Comparison of ENCODE assay signal across 8 cellular contexts in the genomic region with DNA sequence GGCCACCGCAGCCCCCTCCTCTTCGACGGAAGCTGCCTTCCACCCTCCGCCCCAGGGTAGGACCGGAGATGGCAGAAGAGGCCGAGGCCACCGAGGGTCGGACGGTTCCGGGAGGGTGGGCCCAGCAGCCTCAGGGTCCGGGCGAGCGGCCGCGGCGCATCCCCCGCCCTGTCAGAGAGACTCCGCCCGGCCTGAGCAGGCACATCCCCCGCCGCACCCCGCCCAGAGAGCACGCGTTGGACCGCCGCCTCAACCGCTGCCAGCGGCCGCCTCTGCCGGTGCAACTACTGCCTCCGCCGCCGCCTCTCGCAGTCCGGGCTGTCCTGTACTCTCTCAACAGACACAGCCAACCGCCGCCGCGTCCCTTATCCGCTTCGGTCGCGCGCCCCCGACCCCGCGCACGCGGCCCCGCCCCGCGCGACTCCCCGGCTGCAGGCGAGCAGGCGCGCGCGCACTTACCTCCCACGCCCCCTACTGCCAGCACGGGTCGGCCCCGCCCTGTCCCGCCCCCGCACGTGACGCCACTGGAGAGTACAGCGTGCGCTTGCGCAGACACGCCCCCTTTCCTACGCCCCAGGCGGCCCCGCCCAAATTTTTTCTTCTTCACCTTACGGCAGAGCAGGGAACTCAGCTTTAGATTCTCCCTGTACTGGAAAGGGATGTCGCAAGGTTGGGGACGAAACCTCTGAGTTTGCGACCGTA. TPM values are rescaled to one million over a fixed set of nuclear protein-coding genes. Genes with fewer than 3 reads are reported as not detected.
DNase-seq lines count a peak whose midpoint lies in the region; ATAC-seq, FAIRE-seq and TF ChIP-seq lines count a peak whose summit lies in the region.

A gene with protein sequence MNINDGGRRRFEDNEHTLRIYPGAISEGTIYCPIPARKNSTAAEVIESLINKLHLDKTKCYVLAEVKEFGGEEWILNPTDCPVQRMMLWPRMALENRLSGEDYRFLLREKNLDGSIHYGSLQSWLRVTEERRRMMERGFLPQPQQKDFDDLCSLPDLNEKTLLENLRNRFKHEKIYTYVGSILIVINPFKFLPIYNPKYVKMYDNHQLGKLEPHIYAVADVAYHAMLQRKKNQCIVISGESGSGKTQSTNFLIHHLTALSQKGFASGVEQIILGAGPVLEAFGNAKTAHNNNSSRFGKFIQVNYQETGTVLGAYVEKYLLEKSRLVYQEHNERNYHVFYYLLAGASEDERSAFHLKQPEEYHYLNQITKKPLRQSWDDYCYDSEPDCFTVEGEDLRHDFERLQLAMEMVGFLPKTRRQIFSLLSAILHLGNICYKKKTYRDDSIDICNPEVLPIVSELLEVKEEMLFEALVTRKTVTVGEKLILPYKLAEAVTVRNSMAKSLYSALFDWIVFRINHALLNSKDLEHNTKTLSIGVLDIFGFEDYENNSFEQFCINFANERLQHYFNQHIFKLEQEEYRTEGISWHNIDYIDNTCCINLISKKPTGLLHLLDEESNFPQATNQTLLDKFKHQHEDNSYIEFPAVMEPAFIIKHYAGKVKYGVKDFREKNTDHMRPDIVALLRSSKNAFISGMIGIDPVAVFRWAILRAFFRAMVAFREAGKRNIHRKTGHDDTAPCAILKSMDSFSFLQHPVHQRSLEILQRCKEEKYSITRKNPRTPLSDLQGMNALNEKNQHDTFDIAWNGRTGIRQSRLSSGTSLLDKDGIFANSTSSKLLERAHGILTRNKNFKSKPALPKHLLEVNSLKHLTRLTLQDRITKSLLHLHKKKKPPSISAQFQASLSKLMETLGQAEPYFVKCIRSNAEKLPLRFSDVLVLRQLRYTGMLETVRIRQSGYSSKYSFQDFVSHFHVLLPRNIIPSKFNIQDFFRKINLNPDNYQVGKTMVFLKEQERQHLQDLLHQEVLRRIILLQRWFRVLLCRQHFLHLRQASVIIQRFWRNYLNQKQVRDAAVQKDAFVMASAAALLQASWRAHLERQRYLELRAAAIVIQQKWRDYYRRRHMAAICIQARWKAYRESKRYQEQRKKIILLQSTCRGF (N-terminal part only) (minus strand): TSS at position 453 of the 702 bp plus-strand sequence. CDS start 71,587 bp downstream, outside the sequence.

- 1% methylated on average over 36 of the region's 79 CpGs; no CpG with 5 or more reads in 1 of the 2 experiments for WGBS in H1 (ENCODE audit: extremely low coverage in 1 of 2, insufficient coverage in 1 of 2, insufficient read length in 1 of 2, insufficient replicate concordance in 2 of 2, low coverage in 1 of 2, low lambda C conversion rate in 2 of 2, missing lambda C conversion rate in 1 of 2), 2 experiments

- H3K4ac ChIP-seq in H1 (replicated peaks; ENCODE audit: insufficient read length, low read depth, low read length) = no peak within 1 kb of the TSS

- H3K9ac ChIP-seq in HUES48 (ENCODE audit: low read depth, low read length) = peak within 1 kb of the TSS; percentile 92
- peak within 1 kb of the TSS; percentile 96 for H3K9ac ChIP-seq in NT2/D1 (ENCODE audit: insufficient read length, low read depth)
- H3K9ac ChIP-seq in H1 (replicated peaks in 1 of 4; ENCODE audit: extremely low read depth in 1 of 4, low read depth in 3 of 4, low read length in 3 of 4) = peak within 1 kb of the TSS; percentile 76 to 95 (median 88)

- H4K5ac ChIP-seq in H1 (ENCODE audit: insufficient read length, low read depth, low read length) = peak within 1 kb of the TSS; percentile 99

- H3K14ac ChIP-seq in H1 (ENCODE audit: insufficient read length) = no peak within 1 kb of the TSS

- peak within 1 kb of the TSS; percentile 89; the same call in 1 of the 2 replicates for H2BK12ac ChIP-seq in H1 (ENCODE audit: low read depth, low read length)

- H3K4me3 ChIP-seq in HUES48 (ENCODE audit: low read depth, low read length) (peak within 1 kb of the TSS; percentile 98), NT2/D1 (ENCODE audit: insufficient read length, low read depth) (peak within 1 kb of the TSS; percentile 87), H1 (ENCODE audit: extremely low read depth in 1 of 4, insufficient read depth in 2 of 4, low read depth in 3 of 4, low read length in 4 of 4) (peak within 1 kb of the TSS; percentile 80 to 96 (median 86))

- H2AFZ ChIP-seq in H1 (ENCODE audit: low read length) = peak within 1 kb of the TSS; percentile 74

- H3K36me3 Mint-ChIP-seq in activated CD8-positive, alpha-beta memory T cell treated with anti-CD3 and anti-CD28 coated beads, Interleukin-2, amount 10 ng/mL, durations not matched to agents 7 days and 5 days = peaks cover 2% of the 10 kb centered on the region

- H3K79me2 ChIP-seq in H1 (ENCODE audit: control insufficient read depth in 1 of 2, insufficient read depth in 2 of 2, low read length in 2 of 2) = peaks cover 0 to 35% of the 10 kb centered on the region in 2 experiments; a peak in 2 of 4 replicates

- peak within 1 kb of the TSS; percentile 97; the same call in 1 of the 2 replicates for H4K8ac ChIP-seq in H1 (ENCODE audit: extremely low read depth, insufficient read depth, low read length)

- peak within 1 kb of the TSS; percentile 51 for H3K56ac ChIP-seq in H1 (replicated peaks; ENCODE audit: insufficient read length, low read depth, low read length)

- no peak within 1 kb of the TSS; the same call in 1 of the 2 replicates for H2BK15ac ChIP-seq in H1 (ENCODE audit: low read length)

- peaks cover 3% of the 10 kb centered on the region; the same call in 1 of the 2 replicates for H3K79me1 ChIP-seq in H1 (ENCODE audit: low read depth, low read length)

- peaks cover 3% of the 10 kb centered on the region for H3K27me3 Mint-ChIP-seq in activated CD8-positive, alpha-beta memory T cell treated with anti-CD3 and anti-CD28 coated beads, Interleukin-2, amount 10 ng/mL, durations not matched to agents 7 days and 5 days

- H3K36me3 ChIP-seq in HUES48 (ENCODE audit: control insufficient read depth, insufficient read depth, low read length) (no peaks in the 10 kb centered on the region), NT2/D1 (ENCODE audit: insufficient read depth, insufficient read length, low read length) (no peaks in the 10 kb centered on the region), H1 (ENCODE audit: control insufficient read depth in 2 of 4, insufficient read depth in 4 of 4, low read length in 3 of 4) (no peaks in the 10 kb centered on the region)

- TF ChIP-seq CTCF in H1 (IDR thresholded peaks at IDR 0.05; ENCODE audit: control extremely low read depth in 1 of 3, insufficient read depth in 1 of 3, low read depth in 1 of 3, low read length in 3 of 3) = peak in 2 of 3 experiments; percentile 11; a peak in 1 of 4 replicates

- H3K9me3 Mint-ChIP-seq in activated CD8-positive, alpha-beta memory T cell treated with anti-CD3 and anti-CD28 coated beads, Interleukin-2, amount 10 ng/mL, durations not matched to agents 7 days and 5 days (ENCODE audit: low read depth) = no peaks in the 10 kb centered on the region

- peak within 1 kb of the TSS; percentile 98 for H3K27ac Mint-ChIP-seq in activated CD8-positive, alpha-beta memory T cell treated with anti-CD3 and anti-CD28 coated beads, Interleukin-2, amount 10 ng/mL, durations not matched to agents 7 days and 5 days

- ATAC-seq in GM21423 (IDR thresholded peaks at IDR 0.05; ENCODE audit: unreplicated experiment) = peak; percentile 66
- peak; percentile 77 for ATAC-seq in activated CD8-positive, alpha-beta memory T cell treated with anti-CD3 and anti-CD28 coated beads, Interleukin-2, amount 10 ng/mL, durations not matched to agents 7 days and 5 days

- H3K27me3 ChIP-seq in HUES48 (ENCODE audit: control insufficient read depth, insufficient read depth, low read length) (no peaks in the 10 kb centered on the region), NT2/D1 (ENCODE audit: insufficient read depth, insufficient read length) (no peaks in the 10 kb centered on the region), H1 (replicated peaks in 1 of 4; ENCODE audit: control insufficient read depth in 3 of 4, extremely low read depth in 1 of 4, insufficient read depth in 3 of 4, low read length in 3 of 4) (no peaks in the 10 kb centered on the region; a peak in 1 of 7 replicates)

- H3K9me3 ChIP-seq in HUES48 (ENCODE audit: control insufficient read depth, insufficient read depth, low read length) (no peaks in the 10 kb centered on the region), NT2/D1 (ENCODE audit: insufficient read depth, low read length) (no peaks in the 10 kb centered on the region), H1 (ENCODE audit: insufficient read depth in 2 of 2, low read depth in 1 of 2, low read length in 1 of 2) (no peaks in the 10 kb centered on the region)

- CTCF ChIA-PET in activated CD8-positive, alpha-beta memory T cell treated with anti-CD3 and anti-CD28 coated beads, Interleukin-2, amount 10 ng/mL, durations not matched to agents 7 days and 5 days (lab: Charles Lee) = interaction anchor here (1.5 to 1.9 kb wide), 2 partner anchors 337 to 374 kb away, joined by 3 to 6 read pairs; no protein-coding TSS in a partner anchor
- CTCF ChIA-PET in H1 (lab: Charles Lee; ENCODE audit: partially characterized antibody) = interaction anchor here (0.6 to 1.5 kb wide), 2 partner anchors 16 to 311 kb away, joined by 3 read pairs; no protein-coding TSS in a partner anchor

- no peak within 1 kb of the TSS for H2AK5ac ChIP-seq in H1 (ENCODE audit: low read depth, low read length)

- H3K4me2 ChIP-seq in H1 (ENCODE audit: insufficient read depth in 1 of 2, low read depth in 2 of 2, low read length in 2 of 2) = peak within 1 kb of the TSS; percentile 79 to 93

- peaks cover 2 to 3% of the 10 kb centered on the region in 2 experiments for H4K20me1 ChIP-seq in H1 (replicated peaks in 1 of 2; ENCODE audit: control insufficient read depth in 1 of 2, insufficient read depth in 2 of 2, low read length in 2 of 2)

- H3K4me3 Mint-ChIP-seq in activated CD8-positive, alpha-beta memory T cell treated with anti-CD3 and anti-CD28 coated beads, Interleukin-2, amount 10 ng/mL, durations not matched to agents 7 days and 5 days = peak within 1 kb of the TSS; percentile 92

- H2BK20ac ChIP-seq in H1 (ENCODE audit: low read length) = no peak within 1 kb of the TSS

- H3K18ac ChIP-seq in H1 (ENCODE audit: extremely low read depth, low read length) = peak within 1 kb of the TSS; percentile 99; the same call in 1 of the 2 replicates

- no peak within 1 kb of the TSS for H3K23ac ChIP-seq in H1 (ENCODE audit: insufficient read length)

- peak within 1 kb of the TSS; percentile 92 for H2BK5ac ChIP-seq in H1 (ENCODE audit: low read depth, low read length)

- no peak within 1 kb of the TSS for H2BK120ac ChIP-seq in H1 (replicated peaks; ENCODE audit: low read depth, low read length)

- TF ChIP-seq EP300 in H1 (IDR thresholded peaks at IDR 0.05; ENCODE audit: borderline replicate concordance in 1 of 2, low read depth in 2 of 2, low read length in 2 of 2) = no peak

- TF ChIP-seq RAD21 in H1 (IDR thresholded peaks at IDR 0.05 in 1 of 2, conservative IDR thresholded peaks at IDR 0.05 in 1 of 2; ENCODE audit: low read depth in 2 of 2, low read length in 2 of 2) = no peak

- H4K91ac ChIP-seq in H1 (replicated peaks; ENCODE audit: insufficient read length, low read length) = peak within 1 kb of the TSS; percentile 99

- H3K27ac ChIP-seq in HUES48 (ENCODE audit: low read depth, low read length) (peak within 1 kb of the TSS; percentile 98), H1 (ENCODE audit: low read depth, low read length) (peak within 1 kb of the TSS; percentile 85)

- POLR2A ChIA-PET in H1 (lab: Charles Lee; ENCODE audit: partially characterized antibody) = interaction anchor here (0.8 to 1.9 kb wide), 6 partner anchors 10 to 274 kb away, joined by 3 to 6 read pairs (median 4); a partner anchor contains a TSS

- FAIRE-seq in H1 (lab: Jason Lieb, UNC) = peak; percentile 91

- DNase-seq in CMK (ENCODE audit: low read depth) = peak; percentile 97
- DNase-seq in NT2/D1 (ENCODE audit: low read depth, low spot score) = peak; percentile 97
- peak; percentile 99 for DNase-seq in activated CD8-positive, alpha-beta memory T cell treated with anti-CD3 and anti-CD28 coated beads, Interleukin-2, amount 10 ng/mL, durations not matched to agents 7 days and 5 days
- peak; percentile 96 to 98 for DNase-seq in H1 (ENCODE audit: low read depth in 1 of 2, low spot score in 2 of 2)
- DNase-seq in medulla oblongata (ENCODE audit: extremely low spot score) = peak; percentile 97
- peak; percentile 99 to 100 (median 100) for DNase-seq in stimulated activated CD4-positive, alpha-beta T cell treated with anti-CD3 and anti-CD28 coated beads, TNF-alpha, amount 100 ng/mL, for 48 hours (ENCODE audit: low read depth in 3 of 3)

- H3K4me1 ChIP-seq in HUES48 (ENCODE audit: control insufficient read depth, insufficient read depth, low read length) (peaks cover 10% of the 10 kb centered on the region), NT2/D1 (ENCODE audit: insufficient read depth, insufficient read length) (no peaks in the 10 kb centered on the region), H1 (replicated peaks in 1 of 4; ENCODE audit: control insufficient read depth in 3 of 4, insufficient read depth in 4 of 4, low read length in 3 of 4) (peaks cover 0 to 3% (median 2%) of the 10 kb centered on the region in 4 experiments; a peak in 4 of 7 replicates)

- peaks cover 28% of the 10 kb centered on the region for H3K4me1 Mint-ChIP-seq in activated CD8-positive, alpha-beta memory T cell treated with anti-CD3 and anti-CD28 coated beads, Interleukin-2, amount 10 ng/mL, durations not matched to agents 7 days and 5 days

- peaks cover 11% of the 10 kb centered on the region for H3K23me2 ChIP-seq in H1 (ENCODE audit: low read depth, low read length)

- peak in 1 of 2 experiments; percentile 62; a peak in 1 of 3 replicates for TF ChIP-seq POLR2A in H1 (IDR thresholded peaks at IDR 0.05; ENCODE audit: control extremely low read depth in 1 of 2, low read depth in 2 of 2, low read length in 2 of 2)

RNA-seq across cellular contexts. Expression of the gene that starts here (rescaled TPM):
- total RNA-seq in activated CD8-positive, alpha-beta memory T cell treated with anti-CD3 and anti-CD28 coated beads, Interleukin-2, amount 10 ng/mL, durations not matched to agents 7 days and 5 days = 10 to 100 TPM; 15.3 to 23.4 TPM
- total RNA-seq in H1 (2021; fragmentation: NEBNext Ultra II Directional; extraction: Animal tissue kit (Norgen Biotek cat#: 25700)) = 26.0 and 29.5 TPM in 2 replicates
- 3.9 and 4.9 TPM in 2 replicates for polyA plus RNA-seq in H1 (2011; rRNA removed)
- polyA plus RNA-seq in H1 (2011; cell fraction: cytosol; rRNA removed) = 5.2 TPM
- polyA plus RNA-seq in H1 (2011; cell fraction: nucleus; rRNA removed) = 12.6 TPM
- 5.3 to 9.8 TPM (median 6.2 TPM) in 4 replicates for polyA plus RNA-seq in H1 (2012, experiment 1 of 2)
- polyA plus RNA-seq in H1 (2012, experiment 2 of 2) = 0.80 TPM
- polyA plus RNA-seq in H1 (2013, experiment 1 of 2) = 6.3 TPM
- polyA plus RNA-seq in H1 (2013, experiment 2 of 2) = 5.0 TPM
- 61.9 and 71.4 TPM in 2 replicates for polyA minus RNA-seq in H1 (2011; rRNA and poly(A)+ RNA removed)
- 18.6 TPM for polyA minus RNA-seq in H1 (2011; cell fraction: cytosol; rRNA and poly(A)+ RNA removed)
- polyA minus RNA-seq in H1 (2011; cell fraction: nucleus; rRNA and poly(A)+ RNA removed) = 93.1 TPM

Comparison
In these comparisons a context has a peak if more than half of its experiments do, and no peak if none do; other contexts are left out.
1. Peak in every context shown above with its lines: DNase-seq, ATAC-seq, H3K4me3 ChIP-seq and H3K27ac ChIP-seq.